Comparison of ENCODE assay signal across 1 cellular context in the genomic region with DNA sequence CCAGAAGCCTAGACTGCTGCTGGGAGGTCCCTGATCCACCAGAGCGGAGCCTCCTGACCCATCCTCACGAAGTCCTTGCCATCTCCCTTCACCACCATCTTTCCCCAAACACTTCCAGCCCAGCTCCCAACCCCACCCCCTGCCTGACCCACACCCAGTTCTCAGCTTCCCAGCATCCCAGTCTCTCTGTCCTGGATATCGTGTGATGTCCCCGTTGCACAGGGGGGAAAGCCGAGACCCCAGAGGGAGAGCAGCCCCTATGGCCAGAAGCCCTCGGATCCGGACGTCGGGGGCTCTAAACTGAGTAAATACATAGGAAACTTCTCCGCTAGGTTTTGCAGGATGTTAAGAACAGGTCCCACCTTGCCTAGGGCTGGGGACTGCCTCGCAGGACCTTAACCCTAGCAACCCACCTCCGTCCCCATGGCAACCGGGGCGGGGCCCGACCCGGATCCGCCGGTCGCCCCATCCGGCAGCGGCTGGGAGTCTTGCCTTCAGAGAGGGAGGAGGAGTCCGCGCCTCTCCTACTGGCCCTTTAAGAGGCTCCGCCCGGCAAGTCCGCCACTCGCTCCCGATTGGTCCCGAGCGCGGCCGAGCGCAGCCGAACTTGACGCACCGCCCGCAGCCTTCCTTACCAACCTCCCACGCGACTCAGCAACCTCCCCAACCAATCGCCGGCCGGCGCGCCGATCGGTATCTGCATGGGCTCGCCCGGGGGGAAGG.
TF ChIP-seq lines count a peak whose summit lies in the region.

No MANE protein-coding gene starts in this region.

TF ChIP-seq in HepG2, 621 proteins besides CTCF, POLR2A, EP300 and RAD21 (continued from another document):
- TF ChIP-seq SOX13 (IDR thresholded peaks at IDR 0.05), result 0 out of 2 replicates have a peak, but pooled peaks have one; percentile 42
- TF ChIP-seq SOX13 (CRISPR knock-in tag; conservative IDR thresholded peaks at IDR 0.05 in 1 of 2, IDR thresholded peaks at IDR 0.05 in 1 of 2), result no peak
- TF ChIP-seq MYNN (CRISPR knock-in tag; IDR thresholded peaks at IDR 0.05; ENCODE audit: low read depth), result no peak
- TF ChIP-seq ZNF841 (CRISPR knock-in tag; IDR thresholded peaks at IDR 0.05; ENCODE audit: borderline replicate concordance), result no peak
- TF ChIP-seq THAP11 (CRISPR knock-in tag; IDR thresholded peaks at IDR 0.05), result peak; percentile 79
- no peak for TF ChIP-seq ZBTB37 (CRISPR knock-in tag; IDR thresholded peaks at IDR 0.05)
- no peak for TF ChIP-seq ZKSCAN5 (CRISPR knock-in tag; IDR thresholded peaks at IDR 0.05)
- TF ChIP-seq, protein P1, sequence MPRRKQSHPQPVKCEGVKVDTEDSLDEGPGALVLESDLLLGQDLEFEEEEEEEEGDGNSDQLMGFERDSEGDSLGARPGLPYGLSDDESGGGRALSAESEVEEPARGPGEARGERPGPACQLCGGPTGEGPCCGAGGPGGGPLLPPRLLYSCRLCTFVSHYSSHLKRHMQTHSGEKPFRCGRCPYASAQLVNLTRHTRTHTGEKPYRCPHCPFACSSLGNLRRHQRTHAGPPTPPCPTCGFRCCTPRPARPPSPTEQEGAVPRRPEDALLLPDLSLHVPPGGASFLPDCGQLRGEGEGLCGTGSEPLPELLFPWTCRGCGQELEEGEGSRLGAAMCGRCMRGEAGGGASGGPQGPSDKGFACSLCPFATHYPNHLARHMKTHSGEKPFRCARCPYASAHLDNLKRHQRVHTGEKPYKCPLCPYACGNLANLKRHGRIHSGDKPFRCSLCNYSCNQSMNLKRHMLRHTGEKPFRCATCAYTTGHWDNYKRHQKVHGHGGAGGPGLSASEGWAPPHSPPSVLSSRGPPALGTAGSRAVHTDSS (CRISPR knock-in tag; conservative IDR thresholded peaks at IDR 0.05), result no peak
- peak; percentile 43; the same call in 1 of the 2 replicates for TF ChIP-seq ZNF501 (CRISPR knock-in tag; IDR thresholded peaks at IDR 0.05)
- TF ChIP-seq, protein P2, sequence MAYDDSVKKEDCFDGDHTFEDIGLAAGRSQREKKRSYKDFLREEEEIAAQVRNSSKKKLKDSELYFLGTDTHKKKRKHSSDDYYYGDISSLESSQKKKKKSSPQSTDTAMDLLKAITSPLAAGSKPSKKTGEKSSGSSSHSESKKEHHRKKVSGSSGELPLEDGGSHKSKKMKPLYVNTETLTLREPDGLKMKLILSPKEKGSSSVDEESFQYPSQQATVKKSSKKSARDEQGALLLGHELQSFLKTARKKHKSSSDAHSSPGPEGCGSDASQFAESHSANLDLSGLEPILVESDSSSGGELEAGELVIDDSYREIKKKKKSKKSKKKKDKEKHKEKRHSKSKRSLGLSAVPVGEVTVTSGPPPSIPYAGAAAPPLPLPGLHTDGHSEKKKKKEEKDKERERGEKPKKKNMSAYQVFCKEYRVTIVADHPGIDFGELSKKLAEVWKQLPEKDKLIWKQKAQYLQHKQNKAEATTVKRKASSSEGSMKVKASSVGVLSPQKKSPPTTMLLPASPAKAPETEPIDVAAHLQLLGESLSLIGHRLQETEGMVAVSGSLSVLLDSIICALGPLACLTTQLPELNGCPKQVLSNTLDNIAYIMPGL (CRISPR knock-in tag; IDR thresholded peaks at IDR 0.05; ENCODE audit: borderline replicate concordance in 1 of 2, low read depth in 1 of 2), result peak in 1 of 2 experiments; percentile 12; a peak in 1 of 4 replicates
- peak; percentile 44; the same call in 1 of the 2 replicates for TF ChIP-seq PAXIP1 (CRISPR knock-in tag; conservative IDR thresholded peaks at IDR 0.05)
- 0 out of 2 replicates have a peak, but pooled peaks have one; percentile 41 for TF ChIP-seq CBFB (CRISPR knock-in tag; IDR thresholded peaks at IDR 0.05)
- TF ChIP-seq ZBED4 (CRISPR knock-in tag; IDR thresholded peaks at IDR 0.05; ENCODE audit: borderline replicate concordance), result no peak; the same call in 1 of the 2 replicates
- TF ChIP-seq NFYB (CRISPR knock-in tag; IDR thresholded peaks at IDR 0.05), result peak; percentile 96
- TF ChIP-seq GMEB2 (CRISPR knock-in tag; IDR thresholded peaks at IDR 0.05; ENCODE audit: low read depth), result peak; percentile 63; the same call in 1 of the 2 replicates
